In the genomic region with DNA sequence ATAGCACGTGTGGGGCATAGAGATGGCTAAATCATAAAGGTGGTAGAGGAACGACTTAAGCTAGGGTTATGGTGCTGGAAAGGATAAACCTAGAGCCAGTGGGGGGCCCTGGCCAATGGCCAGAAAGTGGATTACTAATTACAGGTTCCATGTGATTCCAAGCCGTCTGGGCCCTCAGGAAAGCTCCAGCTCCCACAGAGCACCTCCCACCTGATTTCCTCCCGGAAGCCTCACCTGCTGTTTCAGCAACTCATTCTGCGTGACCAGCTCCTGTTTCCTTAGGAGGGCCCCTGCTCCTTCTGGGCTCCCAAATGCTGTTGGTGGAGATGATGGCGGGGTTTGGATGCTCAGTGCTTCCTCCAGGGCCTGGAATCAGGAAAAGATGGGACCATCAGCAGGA, we compare ENCODE assay signal across 17 cellular contexts. TPM values are rescaled to one million over a fixed set of nuclear protein-coding genes. Genes with fewer than 3 reads are reported as not detected.
DNase-seq lines count a peak whose midpoint lies in the region; ATAC-seq and TF ChIP-seq lines count a peak whose summit lies in the region.
"Had no signal": no experiment of that assay in that cellular context is flagged by ENCODE, and none has a peak within 500 bp of the region (broad histone marks: within the 10 kb centered on the region; RNA-seq: fewer than 3 reads in every experiment).

No MANE protein-coding gene starts in this region.

- no peak overlapping the region for H3K27ac ChIP-seq in HEK293 (ENCODE audit: extremely low read depth, low read depth, low read length)
- H3K27ac ChIP-seq: PC-9 had no signal

- ATAC-seq in HG03095 (IDR thresholded peaks at IDR 0.05; ENCODE audit: unreplicated experiment), result no peak
- ATAC-seq: CD8-positive, alpha-beta T cell; effector memory CD8-positive, alpha-beta T cell; right lobe of liver had no signal

- H3K9me3 ChIP-seq in HEK293 (ENCODE audit: control insufficient read depth, insufficient read depth, low read depth, low read length), result no peaks in the 10 kb centered on the region
- H3K9me3 ChIP-seq: right lobe of liver had no signal

- POLR2A ChIA-PET in HEK293 (lab: Yijun Ruan, JAX), result no interaction called here

- TF ChIP-seq CTCF in HEK293 (tag by site-specific recombination; IDR thresholded peaks at IDR 0.05), result no peak

- H3K36me3 ChIP-seq in HEK293 (ENCODE audit: control insufficient read depth in 2 of 2, insufficient read depth in 1 of 2, low read length in 2 of 2), result peaks cover 9 to 84% of the 10 kb centered on the region in 2 experiments; a peak in 2 of 3 replicates

- CTCF ChIA-PET in HEK293 (lab: Yijun Ruan, JAX), result interaction anchor here (2.2 to 3.3 kb wide), 2 partner anchors 12 to 15 kb away, joined by 9 to 15 read pairs; no protein-coding TSS in a partner anchor

- H3K4me1 ChIP-seq in HEK293 (ENCODE audit: control insufficient read depth, insufficient read depth, low read length), result 0 out of 2 replicates have a peak, but pooled peaks cover 3% of the 10 kb centered on the region

- no peak overlapping the region for H3K4me3 ChIP-seq in HEK293 (ENCODE audit: low read depth, low read length)
- H3K4me3 ChIP-seq: PC-9, right lobe of liver had no signal

- DNase-seq in NCI-H2227 (lab: John Stamatoyannopoulos, UW; ENCODE audit: unreplicated experiment), result peak; percentile 68
- DNase-seq in cerebellum (ENCODE audit: low spot score), result peak; percentile 66
- DNase-seq in renal cortical epithelial cell (ENCODE audit: low read depth), result peak; percentile 60
- DNase-seq in superior temporal gyrus (ENCODE audit: extremely low spot score), result no peak
- no peak for DNase-seq in GDM1 (lab: John Stamatoyannopoulos, UW)
- no peak for DNase-seq in nucleus accumbens (lab: John Stamatoyannopoulos, UW)
- DNase-seq: activated naive CD4-positive, alpha-beta T cell; CD8-positive, alpha-beta T cell; effector memory CD8-positive, alpha-beta T cell; NCI-H1436; NCI-H510A; occipital lobe; right lobe of liver; stimulated activated CD4-positive, alpha-beta T cell treated with anti-CD3 and anti-CD28 coated beads, Interleukin-2, amount 100 ng/mL, for 24 hours had no signal

TF ChIP-seq in HEK293, 187 proteins besides CTCF, POLR2A, EP300 and RAD21:
- no peak for TF ChIP-seq ZNF791 (tag by site-specific recombination; IDR thresholded peaks at IDR 0.05)
- peak; percentile 82 for TF ChIP-seq SP7 (tag by site-specific recombination; IDR thresholded peaks at IDR 0.05)
- TF ChIP-seq GLIS1 (tag by site-specific recombination; IDR thresholded peaks at IDR 0.05), result peak; percentile 57
- peak; percentile 85 for TF ChIP-seq ZIC2 (tag by site-specific recombination; IDR thresholded peaks at IDR 0.05)
- no peak for TF ChIP-seq BCL11B (tag by site-specific recombination; IDR thresholded peaks at IDR 0.05; ENCODE audit: low read depth)
- TF ChIP-seq, protein P1, sequence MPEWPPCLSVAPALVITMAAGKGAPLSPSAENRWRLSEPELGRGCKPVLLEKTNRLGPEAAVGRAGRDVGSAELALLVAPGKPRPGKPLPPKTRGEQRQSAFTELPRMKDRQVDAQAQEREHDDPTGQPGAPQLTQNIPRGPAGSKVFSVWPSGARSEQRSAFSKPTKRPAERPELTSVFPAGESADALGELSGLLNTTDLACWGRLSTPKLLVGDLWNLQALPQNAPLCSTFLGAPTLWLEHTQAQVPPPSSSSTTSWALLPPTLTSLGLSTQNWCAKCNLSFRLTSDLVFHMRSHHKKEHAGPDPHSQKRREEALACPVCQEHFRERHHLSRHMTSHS (tag by site-specific recombination; IDR thresholded peaks at IDR 0.05), result no peak
- TF ChIP-seq ZNF548 (tag by site-specific recombination; IDR thresholded peaks at IDR 0.05), result no peak
- TF ChIP-seq OSR2 (tag by site-specific recombination; IDR thresholded peaks at IDR 0.05), result peak; percentile 67
- TF ChIP-seq EGR2 (tag by site-specific recombination; IDR thresholded peaks at IDR 0.05; ENCODE audit: low read depth), result 0 out of 2 replicates have a peak, but pooled peaks have one; percentile 33

RNA-seq across cellular contexts. Expression of a gene that starts 16.2 kb away (rescaled TPM):
- total RNA-seq in cerebellum (2.6 TPM), renal cortical epithelial cell (5.2 and 102 TPM in 2 replicates)
- total RNA-seq: CD8-positive, alpha-beta T cell had no signal

RNA-seq across cellular contexts. Expression of a gene that starts 44.3 kb away (rescaled TPM):
- total RNA-seq in cerebellum (18.3 TPM), renal cortical epithelial cell (402 and 506 TPM in 2 replicates)

Comparison
In these comparisons a context has a peak if more than half of its experiments do, and no peak if none do; other contexts are left out.
1. DNase-seq: peak in NCI-H2227 (single experiment), cerebellum (single experiment) and renal cortical epithelial cell (single experiment); none in superior temporal gyrus (single experiment), GDM1 (single experiment) and nucleus accumbens (0 of 56).
2. RNA of a gene that starts 44.3 kb away (total RNA-seq): 402 to 506 TPM in renal cortical epithelial cell; 18.3 TPM in cerebellum (single experiment); every median in the first group is over 10 times any median in the second.